In genomic region chr14:96297000-96297399, GRCh38 we compare ENCODE assay signal across 8 cellular contexts. TPM values are rescaled to one million over a fixed set of nuclear protein-coding genes. Genes with fewer than 3 reads are reported as not detected.
DNase-seq lines count a peak whose midpoint lies in the region; ATAC-seq and TF ChIP-seq lines count a peak whose summit lies in the region.

No MANE protein-coding gene starts in this region.

- H4K20me1 ChIP-seq in OCI-LY3 (ENCODE audit: insufficient read depth, low read length): no peaks in the 10 kb centered on the region

- H3K4me3 ChIP-seq in left ventricle myocardium inferior: no peak overlapping the region
- H3K4me3 ChIP-seq in OCI-LY3 (ENCODE audit: low read length): no peak overlapping the region
- H3K4me3 ChIP-seq in fibroblast of the aortic adventitia (ENCODE audit: low read depth, low read length): no peak overlapping the region
- H3K4me3 ChIP-seq in uterus: no peak overlapping the region

- no peak for ATAC-seq in Right ventricle myocardium superior (ENCODE audit: poor library complexity)
- ATAC-seq in GM19455 (IDR thresholded peaks at IDR 0.05; ENCODE audit: unreplicated experiment): no peak
- no peak for ATAC-seq in GM19328 (IDR thresholded peaks at IDR 0.05; ENCODE audit: unreplicated experiment)

- H2AFZ ChIP-seq in OCI-LY3 (ENCODE audit: low read depth, low read length): no peak overlapping the region

- TF ChIP-seq CTCF in left ventricle myocardium inferior (IDR thresholded peaks at IDR 0.05; ENCODE audit: borderline replicate concordance) (peak; percentile 56), OCI-LY3 (IDR thresholded peaks at IDR 0.05; ENCODE audit: low read depth, low read length) (peak; percentile 50), fibroblast of the aortic adventitia (IDR thresholded peaks at IDR 0.05; ENCODE audit: insufficient read depth, low read length) (peak; percentile 48), uterus (IDR thresholded peaks at IDR 0.05) (peak in 3 of 4 experiments; percentile 33 to 38 (median 36))

- H3K27me3 ChIP-seq in left ventricle myocardium inferior (ENCODE audit: low read depth) (no peaks in the 10 kb centered on the region), OCI-LY3 (ENCODE audit: low read depth, low read length) (no peaks in the 10 kb centered on the region), uterus (no peaks in the 10 kb centered on the region)

- no peak overlapping the region for H3K9ac ChIP-seq in OCI-LY3 (ENCODE audit: low read length)

- H3K9me3 ChIP-seq in left ventricle myocardium inferior (replicated peaks) (no peaks in the 10 kb centered on the region), OCI-LY3 (ENCODE audit: insufficient read depth, low read length) (no peaks in the 10 kb centered on the region), uterus (no peaks in the 10 kb centered on the region)

- no peaks in the 10 kb centered on the region for H3K79me2 ChIP-seq in OCI-LY3 (ENCODE audit: low read length)

- TF ChIP-seq POLR2A in uterus (IDR thresholded peaks at IDR 0.05): no peak

- DNase-seq in left ventricle myocardium inferior: no peak
- DNase-seq in Right ventricle myocardium superior: no peak
- peak; percentile 47 for DNase-seq in fibroblast of the aortic adventitia (ENCODE audit: low read depth)
- no peak for DNase-seq in uterus
- no peak for DNase-seq in cerebellar nuclear complex (lab: John Stamatoyannopoulos, UW)

- H3K4me2 ChIP-seq in OCI-LY3 (ENCODE audit: low read length): no peak overlapping the region

- H3K36me3 ChIP-seq in left ventricle myocardium inferior (peaks cover 50% of the 10 kb centered on the region), OCI-LY3 (replicated peaks; ENCODE audit: low read depth, low read length) (peaks cover 5% of the 10 kb centered on the region), uterus (no peaks in the 10 kb centered on the region)

- H3K27ac ChIP-seq in left ventricle myocardium inferior (replicated peaks) (no peak overlapping the region), OCI-LY3 (ENCODE audit: low read length) (no peak overlapping the region), uterus (no peak overlapping the region)

- intact Hi-C loops in left ventricle myocardium inferior (cut with micrococcal nuclease): loop anchor here (10.0 kb wide), 1 partner anchor 128 kb away; no protein-coding TSS in a partner anchor
- intact Hi-C loops in Right ventricle myocardium superior (cut with DNase I): loop anchor here (5.0 kb wide), 1 partner anchor 125 kb away; no protein-coding TSS in a partner anchor
- intact Hi-C loops in uterus (cut with DNase I; ENCODE audit: low total_unique reads): no loop called here

- no peaks in the 10 kb centered on the region for H3K4me1 ChIP-seq in left ventricle myocardium inferior
- no peaks in the 10 kb centered on the region for H3K4me1 ChIP-seq in OCI-LY3 (ENCODE audit: low read length)
- no peaks in the 10 kb centered on the region for H3K4me1 ChIP-seq in uterus

RNA-seq across cellular contexts. Expression of gene BDKRB1, which starts 41.0 kb away (rescaled TPM):
- total RNA-seq in left ventricle myocardium inferior (not detected), Right ventricle myocardium superior (not detected), fibroblast of the aortic adventitia (ENCODE audit: low replicate concordance) (6.9 TPM in 1 of 2 replicates, not detected in the other), uterus (1 to 10 TPM in 1 of 4 donors, under 1 TPM in 1, not detected in 2; 0.83 to 3.7 TPM)
